10 cellular contexts compared by ENCODE assay signal in the genomic region with DNA sequence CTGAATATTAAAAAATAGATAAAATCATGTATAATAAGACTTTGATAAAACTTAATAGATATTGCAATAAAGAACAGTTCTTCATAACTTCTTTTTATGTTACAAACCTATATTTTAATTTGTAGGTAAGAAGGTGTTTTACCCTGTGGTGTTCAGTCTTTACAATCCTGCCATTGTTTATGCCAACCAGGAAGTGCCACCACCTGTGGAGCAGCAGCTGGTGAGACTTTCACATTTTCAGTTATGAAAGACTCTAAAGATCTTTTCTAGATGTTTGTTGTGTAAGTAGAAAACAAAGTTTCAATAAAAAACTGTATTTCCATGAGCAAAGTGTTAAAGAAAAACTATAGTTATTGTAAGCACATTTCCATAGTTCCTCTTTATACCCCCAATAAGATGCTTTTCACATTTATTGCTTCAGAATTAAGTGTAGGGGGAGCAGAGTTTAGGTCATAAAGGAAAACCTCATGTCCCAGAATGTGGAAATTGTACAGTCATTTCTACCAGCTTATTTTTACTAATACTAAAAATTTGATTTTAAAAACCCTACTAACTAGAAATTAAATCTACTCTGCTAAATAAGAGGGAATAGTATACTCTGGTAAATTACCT. TPM values are rescaled to one million over a fixed set of nuclear protein-coding genes. Genes with fewer than 3 reads are reported as not detected.
DNase-seq lines count a peak whose midpoint lies in the region; ATAC-seq lines count a peak whose summit lies in the region.
"Had no signal": no experiment of that assay in that cellular context is flagged by ENCODE, and none has a peak within 500 bp of the region (broad histone marks: within the 10 kb centered on the region; RNA-seq: fewer than 3 reads in every experiment).

No MANE protein-coding gene starts in this region.

- peak; percentile 47 for ATAC-seq in GM18499 (IDR thresholded peaks at IDR 0.05; ENCODE audit: insufficient read depth, unreplicated experiment)
- peak; percentile 61 for ATAC-seq in GM19372 (IDR thresholded peaks at IDR 0.05; ENCODE audit: low read depth, unreplicated experiment)
- ATAC-seq in HG03064 (IDR thresholded peaks at IDR 0.05; ENCODE audit: low read depth, unreplicated experiment): peak; percentile 69
- no peak for ATAC-seq in T-helper 17 cell
- ATAC-seq in right cardiac atrium: no peak
- ATAC-seq: left lobe of liver had no signal

- no peak overlapping the region for H3K27ac ChIP-seq in right cardiac atrium (ENCODE audit: low read length)
- H3K27ac ChIP-seq: SJCRH30 had no signal

- no peaks in the 10 kb centered on the region for H3K27me3 ChIP-seq in right cardiac atrium (ENCODE audit: control insufficient read depth, insufficient read depth)
- H3K27me3 ChIP-seq: SJCRH30 had no signal

- H3K27ac Mint-ChIP-seq in T-helper 17 cell: peak overlapping the region; percentile 63

- H3K4me1 Mint-ChIP-seq in T-helper 17 cell: peaks cover 25% of the 10 kb centered on the region

- peaks cover 16% of the 10 kb centered on the region for H3K36me3 Mint-ChIP-seq in T-helper 17 cell (ENCODE audit: low read depth)

- H3K27me3 Mint-ChIP-seq in T-helper 17 cell: no peaks in the 10 kb centered on the region

- no peaks in the 10 kb centered on the region for H3K4me1 ChIP-seq in right cardiac atrium (ENCODE audit: control insufficient read depth, insufficient read depth, low read length)
- H3K4me1 ChIP-seq: SJCRH30 had no signal

- no peak for DNase-seq in T-helper 17 cell
- DNase-seq in activated effector memory CD4-positive, alpha-beta T cell treated with Interleukin-2 at 50 U/mL for 16 hours: no peak
- DNase-seq in DMS114 treated with DMSO at 0.1 percent for 48 hours (lab: John Stamatoyannopoulos, UW; ENCODE audit: unreplicated experiment): no peak
- DNase-seq in right cardiac atrium: no peak
- DNase-seq: NCI-H1092 treated with DMSO at 0.1 percent for 48 hours had no signal

- intact Hi-C loops in right cardiac atrium (cut with DNase I): no loop called here

- no peak overlapping the region for H3K4me3 Mint-ChIP-seq in T-helper 17 cell

- no peak overlapping the region for H3K4me3 ChIP-seq in right cardiac atrium (ENCODE audit: low read length)
- H3K4me3 ChIP-seq: SJCRH30 had no signal

- H3K9me3 ChIP-seq in T-helper 17 cell (ENCODE audit: control insufficient read depth, low read length, poor library complexity, severe bottlenecking) (no peaks in the 10 kb centered on the region), right cardiac atrium (ENCODE audit: control insufficient read depth, low read length) (no peaks in the 10 kb centered on the region)
- H3K9me3 ChIP-seq: SJCRH30 had no signal

RNA-seq across cellular contexts. Expression of gene CSGALNACT2, which starts 28.7 kb away (rescaled TPM):
- total RNA-seq in T-helper 17 cell: 10 to 100 TPM; 38.9 to 51.4 TPM
- total RNA-seq in right cardiac atrium: 10 to 100 TPM in 3 of 4 donors, 1 to 10 TPM in 1; 10.0 to 17.2 (median 10.9) TPM
- polyA plus RNA-seq in right cardiac atrium: 5.1 TPM

Comparison
In these comparisons a context has a peak if more than half of its experiments do, and no peak if none do; other contexts are left out.
1. ATAC-seq: peak in GM18499 (single experiment), GM19372 (single experiment) and HG03064 (single experiment); none in T-helper 17 cell (single experiment) and right cardiac atrium (0 of 2).